24 cellular contexts compared by ENCODE assay signal in genomic region chr17:50911450-50911849, GRCh38. TPM values are rescaled to one million over a fixed set of nuclear protein-coding genes. Genes with fewer than 3 reads are reported as not detected.
A peak's percentile ranks its signal among the peaks of the same experiment; 100 is the strongest.
DNase-seq lines count a peak whose midpoint lies in the region; ATAC-seq and TF ChIP-seq lines count a peak whose summit lies in the region.
"Had no signal": no experiment of that assay in that cellular context is flagged by ENCODE, and none has a peak within 500 bp of the region (broad histone marks: within the 10 kb centered on the region; RNA-seq: fewer than 3 reads in every experiment).

No MANE protein-coding gene starts in this region.

- H3K36me3 ChIP-seq in CD4-positive, CD25-positive, alpha-beta regulatory T cell (ENCODE audit: control insufficient read depth, insufficient read depth, low read length) = no peaks in the 10 kb centered on the region
- no peaks in the 10 kb centered on the region for H3K36me3 ChIP-seq in neutrophil
- H3K36me3 ChIP-seq: esophagus muscularis mucosa, HAP-1, transverse colon had no signal

- no peak overlapping the region for H3K4me3 ChIP-seq in CD4-positive, CD25-positive, alpha-beta regulatory T cell (ENCODE audit: low read depth, low read length)
- no peak overlapping the region for H3K4me3 ChIP-seq in neutrophil (ENCODE audit: low read depth in 1 of 2, low read length in 1 of 2)
- H3K4me3 ChIP-seq: coronary artery, esophagus muscularis mucosa, HAP-1, hepatocyte, transverse colon had no signal

- CTCF ChIA-PET in activated CD4-positive, alpha-beta T cell treated with anti-CD3 and anti-CD28 coated beads, Interleukin-2, amount 10 ng/mL, durations not matched to agents 7 days and 5 days (lab: Charles Lee) = interaction anchor here (0.6 to 2.3 kb wide), 5 partner anchors 14 to 192 kb away, joined by 3 to 6 read pairs (median 3); no protein-coding TSS in a partner anchor
- CTCF ChIA-PET in activated CD4-positive, alpha-beta memory T cell treated with anti-CD3 and anti-CD28 coated beads, Interleukin-2, amount 10 ng/mL, durations not matched to agents 7 days and 5 days (lab: Charles Lee) = interaction anchor here (0.7 to 4.8 kb wide), 4 partner anchors 24 to 45 kb away, joined by 4 to 30 read pairs (median 6); partner anchors contain the start of gene TOB1

- H3K4me1 Mint-ChIP-seq in activated CD4-positive, alpha-beta T cell treated with anti-CD3 and anti-CD28 coated beads, Interleukin-2, amount 10 ng/mL, durations not matched to agents 7 days and 5 days = peaks cover 80% of the 10 kb centered on the region
- peaks cover 12 to 74% (median 42%) of the 10 kb centered on the region in 4 donors for H3K4me1 Mint-ChIP-seq in CD4-positive, CD25-positive, alpha-beta regulatory T cell
- peaks cover 83% of the 10 kb centered on the region for H3K4me1 Mint-ChIP-seq in activated CD4-positive, alpha-beta memory T cell treated with anti-CD3 and anti-CD28 coated beads, Interleukin-2, amount 10 ng/mL, durations not matched to agents 7 days and 5 days
- H3K4me1 Mint-ChIP-seq: stimulated activated naive B cell treated with anti-CD40 and anti-IgM and Interleukin-4, amounts not matched to agents 10 μg/mL and 1 μg/mL and 100 μg/mL, for 72 hours had no signal

- H3K4me1 ChIP-seq in CD4-positive, CD25-positive, alpha-beta regulatory T cell (ENCODE audit: control insufficient read depth, insufficient read depth, low read length, poor library complexity, severe bottlenecking) = peaks cover 56% of the 10 kb centered on the region
- H3K4me1 ChIP-seq in neutrophil (ENCODE audit: control insufficient read depth in 1 of 2, insufficient read depth in 1 of 2, low read depth in 1 of 2, low read length in 1 of 2) = peaks cover 56 to 67% of the 10 kb centered on the region in 2 experiments
- H3K4me1 ChIP-seq: HAP-1 had no signal

- no peak for DNase-seq in activated CD4-positive, alpha-beta T cell treated with anti-CD3 and anti-CD28 coated beads, Interleukin-2, amount 10 ng/mL, durations not matched to agents 7 days and 5 days
- no peak for DNase-seq in activated CD4-positive, alpha-beta T cell treated with anti-CD3 and anti-CD28 coated beads for 1 hour
- DNase-seq in CD4-positive, CD25-positive, alpha-beta regulatory T cell = no peak
- no peak for DNase-seq in activated CD4-positive, alpha-beta memory T cell treated with anti-CD3 and anti-CD28 coated beads, Interleukin-2, amount 10 ng/mL, durations not matched to agents 7 days and 5 days
- no peak for DNase-seq in GDM1 (lab: John Stamatoyannopoulos, UW)
- DNase-seq in effector CD8-positive, alpha-beta T cell (lab: John Stamatoyannopoulos, UW) = no peak
- DNase-seq: activated effector memory CD4-positive, alpha-beta T cell treated with anti-CD3 and anti-CD28 coated beads, Interleukin-2, amount 50 U/mL, for 16 hours; activated T-cell treated with anti-CD3 and anti-CD28 coated beads for 4 hours; amniotic stem cell; foreskin melanocyte; Kasumi-1; NCI-H748 treated with DMSO at 0.1 percent for 48 hours; RPMI8226; stimulated activated CD4-positive, alpha-beta T cell treated with anti-CD3 and anti-CD28 coated beads, Interleukin-4, amount 100 ng/mL, for 1 hour; stimulated activated naive B cell treated with anti-CD40 and anti-IgM and Interleukin-4, amounts not matched to agents 10 μg/mL and 1 μg/mL and 100 μg/mL, for 72 hours; T1000; transverse colon had no signal

- H3K4me3 Mint-ChIP-seq in activated CD4-positive, alpha-beta T cell treated with anti-CD3 and anti-CD28 coated beads, Interleukin-2, amount 10 ng/mL, durations not matched to agents 7 days and 5 days = no peak overlapping the region
- H3K4me3 Mint-ChIP-seq in CD4-positive, CD25-positive, alpha-beta regulatory T cell = no peak overlapping the region
- H3K4me3 Mint-ChIP-seq in activated CD4-positive, alpha-beta memory T cell treated with anti-CD3 and anti-CD28 coated beads, Interleukin-2, amount 10 ng/mL, durations not matched to agents 7 days and 5 days = no peak overlapping the region
- H3K4me3 Mint-ChIP-seq: endodermal cell; stimulated activated naive B cell treated with anti-CD40 and anti-IgM and Interleukin-4, amounts not matched to agents 10 μg/mL and 1 μg/mL and 100 μg/mL, for 72 hours had no signal

- no peaks in the 10 kb centered on the region for H3K27me3 Mint-ChIP-seq in activated CD4-positive, alpha-beta T cell treated with anti-CD3 and anti-CD28 coated beads, Interleukin-2, amount 10 ng/mL, durations not matched to agents 7 days and 5 days
- H3K27me3 Mint-ChIP-seq in CD4-positive, CD25-positive, alpha-beta regulatory T cell = peaks cover 4% of the 10 kb centered on the region
- no peaks in the 10 kb centered on the region for H3K27me3 Mint-ChIP-seq in activated CD4-positive, alpha-beta memory T cell treated with anti-CD3 and anti-CD28 coated beads, Interleukin-2, amount 10 ng/mL, durations not matched to agents 7 days and 5 days

- H3K9me3 Mint-ChIP-seq in activated CD4-positive, alpha-beta T cell treated with anti-CD3 and anti-CD28 coated beads, Interleukin-2, amount 10 ng/mL, durations not matched to agents 7 days and 5 days = no peaks in the 10 kb centered on the region
- H3K9me3 Mint-ChIP-seq in CD4-positive, CD25-positive, alpha-beta regulatory T cell = peaks cover 0 to 1% (median 0%) of the 10 kb centered on the region in 7 donors
- no peaks in the 10 kb centered on the region for H3K9me3 Mint-ChIP-seq in activated CD4-positive, alpha-beta memory T cell treated with anti-CD3 and anti-CD28 coated beads, Interleukin-2, amount 10 ng/mL, durations not matched to agents 7 days and 5 days
- H3K9me3 Mint-ChIP-seq: endodermal cell; stimulated activated naive B cell treated with anti-CD40 and anti-IgM and Interleukin-4, amounts not matched to agents 10 μg/mL and 1 μg/mL and 100 μg/mL, for 72 hours had no signal

- no peak for TF ChIP-seq CTCF in neutrophil (IDR thresholded peaks at IDR 0.05)

- H3K27me3 ChIP-seq in CD4-positive, CD25-positive, alpha-beta regulatory T cell (ENCODE audit: control insufficient read depth, insufficient read depth, low read length) = no peaks in the 10 kb centered on the region
- no peaks in the 10 kb centered on the region for H3K27me3 ChIP-seq in neutrophil
- H3K27me3 ChIP-seq: esophagus muscularis mucosa, hepatocyte, transverse colon had no signal

- POLR2A ChIA-PET in activated CD4-positive, alpha-beta T cell treated with anti-CD3 and anti-CD28 coated beads, Interleukin-2, amount 10 ng/mL, durations not matched to agents 7 days and 5 days (lab: Charles Lee) = no interaction called here
- POLR2A ChIA-PET in activated CD4-positive, alpha-beta memory T cell treated with anti-CD3 and anti-CD28 coated beads, Interleukin-2, amount 10 ng/mL, durations not matched to agents 7 days and 5 days (lab: Charles Lee) = interaction anchor here (1.0 to 15.2 kb wide), 10 partner anchors 8 to 60 kb away, joined by 3 to 298 read pairs (median 9); partner anchors contain the start of gene TOB1

- no peaks in the 10 kb centered on the region for H3K9me3 ChIP-seq in CD4-positive, CD25-positive, alpha-beta regulatory T cell (ENCODE audit: control insufficient read depth in 2 of 2, low read length in 2 of 2)
- H3K9me3 ChIP-seq in neutrophil = no peaks in the 10 kb centered on the region
- H3K9me3 ChIP-seq: esophagus muscularis mucosa, HAP-1, transverse colon had no signal

- no peak for ATAC-seq in CD4-positive, CD25-positive, alpha-beta regulatory T cell (ENCODE audit: low read depth in 2 of 2)
- no peak for ATAC-seq in GM18505 (IDR thresholded peaks at IDR 0.05; ENCODE audit: unreplicated experiment)
- ATAC-seq: stimulated activated naive B cell treated with anti-CD40 and anti-IgM and Interleukin-4, amounts not matched to agents 10 μg/mL and 1 μg/mL and 100 μg/mL, for 72 hours had no signal

- no peak for TF ChIP-seq POLR2A in GM18505 (IDR thresholded peaks at IDR 0.05; ENCODE audit: borderline replicate concordance, extremely low read depth, insufficient read depth, insufficient read length)

- no peaks in the 10 kb centered on the region for H3K36me3 Mint-ChIP-seq in activated CD4-positive, alpha-beta T cell treated with anti-CD3 and anti-CD28 coated beads, Interleukin-2, amount 10 ng/mL, durations not matched to agents 7 days and 5 days (ENCODE audit: low read depth)
- no peaks in the 10 kb centered on the region for H3K36me3 Mint-ChIP-seq in CD4-positive, CD25-positive, alpha-beta regulatory T cell
- H3K36me3 Mint-ChIP-seq in activated CD4-positive, alpha-beta memory T cell treated with anti-CD3 and anti-CD28 coated beads, Interleukin-2, amount 10 ng/mL, durations not matched to agents 7 days and 5 days (ENCODE audit: low read depth) = peaks cover 3% of the 10 kb centered on the region
- H3K36me3 Mint-ChIP-seq: stimulated activated naive B cell treated with anti-CD40 and anti-IgM and Interleukin-4, amounts not matched to agents 10 μg/mL and 1 μg/mL and 100 μg/mL, for 72 hours had no signal

- peak overlapping the region; percentile 82 for H3K27ac ChIP-seq in CD4-positive, CD25-positive, alpha-beta regulatory T cell (ENCODE audit: insufficient read depth, low read length, poor library complexity, severe bottlenecking)
- peak overlapping the region; percentile 95 for H3K27ac ChIP-seq in neutrophil
- H3K27ac ChIP-seq: coronary artery, hepatocyte, transverse colon had no signal

- H3K27ac Mint-ChIP-seq in activated CD4-positive, alpha-beta T cell treated with anti-CD3 and anti-CD28 coated beads, Interleukin-2, amount 10 ng/mL, durations not matched to agents 7 days and 5 days = peak overlapping the region; percentile 96
- peak overlapping the region; percentile 51 to 98 (median 96) for H3K27ac Mint-ChIP-seq in CD4-positive, CD25-positive, alpha-beta regulatory T cell
- H3K27ac Mint-ChIP-seq in activated CD4-positive, alpha-beta memory T cell treated with anti-CD3 and anti-CD28 coated beads, Interleukin-2, amount 10 ng/mL, durations not matched to agents 7 days and 5 days = peak overlapping the region; percentile 97
- H3K27ac Mint-ChIP-seq: endodermal cell; stimulated activated naive B cell treated with anti-CD40 and anti-IgM and Interleukin-4, amounts not matched to agents 10 μg/mL and 1 μg/mL and 100 μg/mL, for 72 hours had no signal

RNA-seq across cellular contexts. Expression of gene TOB1, which starts 45.3 kb away (rescaled TPM):
- 10 to 100 TPM; 81.8 to 99.0 TPM for total RNA-seq in activated CD4-positive, alpha-beta T cell treated with anti-CD3 and anti-CD28 coated beads, Interleukin-2, amount 10 ng/mL, durations not matched to agents 7 days and 5 days
- 254 TPM for total RNA-seq in CD4-positive, CD25-positive, alpha-beta regulatory T cell
- 10 to 100 TPM; 30.7 to 60.7 (median 36.3) TPM for polyA plus RNA-seq in CD4-positive, CD25-positive, alpha-beta regulatory T cell
- total RNA-seq in activated CD4-positive, alpha-beta memory T cell treated with anti-CD3 and anti-CD28 coated beads, Interleukin-2, amount 10 ng/mL, durations not matched to agents 7 days and 5 days = 100 to 1,000 TPM; 121 to 124 TPM
